Comparison of ENCODE assay signal across 9 cellular contexts in the genomic region with DNA sequence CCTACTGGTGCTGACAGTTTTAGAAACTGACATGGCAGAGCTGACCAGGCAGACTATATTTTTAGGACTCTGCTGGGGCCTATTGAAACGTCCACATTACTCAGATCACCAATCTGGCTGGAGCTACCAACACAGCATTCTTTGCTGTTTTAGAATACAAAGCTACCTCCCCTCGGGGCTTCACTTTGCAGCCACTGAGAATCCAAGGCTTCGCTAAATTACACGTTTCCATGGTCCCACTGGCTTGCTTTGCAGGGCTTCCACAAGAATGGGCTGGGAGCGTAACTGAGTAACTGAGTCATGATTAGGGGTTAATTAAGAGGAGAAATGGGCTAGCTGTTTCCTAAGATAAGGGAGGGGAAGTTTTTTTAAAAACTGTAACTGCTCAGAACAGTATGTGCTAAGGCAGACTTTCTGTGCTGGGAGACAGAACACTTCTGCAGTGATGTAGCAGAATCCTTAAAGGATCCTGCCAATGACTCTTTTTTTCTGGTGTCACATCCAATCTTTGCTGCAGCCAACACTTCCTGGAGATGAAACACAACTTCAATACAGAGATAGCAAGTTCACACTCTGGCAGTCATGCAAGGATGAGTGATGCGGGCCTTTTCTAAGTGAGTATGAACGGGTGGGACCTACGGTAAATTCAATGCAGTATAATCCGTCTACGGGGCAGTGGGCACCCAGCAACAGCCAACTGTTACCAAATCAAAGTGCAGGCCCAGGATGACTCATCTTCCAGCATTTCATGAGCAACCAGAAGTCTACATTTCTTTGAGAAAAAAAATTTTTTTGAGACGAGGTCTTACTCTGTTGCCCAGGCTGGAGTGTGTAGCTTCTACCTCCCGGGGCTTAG. TPM values are rescaled to one million over a fixed set of nuclear protein-coding genes. Genes with fewer than 3 reads are reported as not detected.
DNase-seq lines count a peak whose midpoint lies in the region; ATAC-seq and TF ChIP-seq lines count a peak whose summit lies in the region.
"Had no signal": no experiment of that assay in that cellular context is flagged by ENCODE, and none has a peak within 500 bp of the region (broad histone marks: within the 10 kb centered on the region; RNA-seq: fewer than 3 reads in every experiment).

No MANE protein-coding gene starts in this region.

- TF ChIP-seq CTCF in AG09309 (IDR thresholded peaks at IDR 0.05; ENCODE audit: control insufficient read depth, insufficient read depth, low read depth, low read length, missing control alignments) (no peak), coronary artery (IDR thresholded peaks at IDR 0.05) (no peak), mucosa of descending colon (IDR thresholded peaks at IDR 0.05) (no peak)

- no peak overlapping the region for H3K4me3 ChIP-seq in AG09309 (ENCODE audit: control insufficient read depth, low read depth, low read length)
- H3K4me3 ChIP-seq in coronary artery: peak overlapping the region; percentile 37
- no peak overlapping the region for H3K4me3 ChIP-seq in mucosa of descending colon

- H3K27ac ChIP-seq in coronary artery: peak overlapping the region; percentile 68 to 91

- peak; percentile 25 for ATAC-seq in mucosa of descending colon

- peak; percentile 83 for DNase-seq in AG09309 (ENCODE audit: low read depth)
- DNase-seq in HT1080 (ENCODE audit: low read depth): peak; percentile 83
- peak; percentile 88 for DNase-seq in coronary artery (ENCODE audit: low spot score)
- peak in 1 of 3 donors; percentile 36 for DNase-seq in mucosa of descending colon
- no peak for DNase-seq in activated CD4-positive, CD25-positive, alpha-beta regulatory T cell treated with anti-CD3 and anti-CD28 coated beads, Interleukin-2, amount 50 U/mL, for 72 hours
- no peak for DNase-seq in NCI-H345 treated with DMSO at 0.1 percent for 48 hours (lab: John Stamatoyannopoulos, UW; ENCODE audit: unreplicated experiment)
- DNase-seq in NCI-H748 (lab: John Stamatoyannopoulos, UW; ENCODE audit: unreplicated experiment): no peak
- no peak for DNase-seq in stimulated activated CD4-positive, alpha-beta T cell treated with anti-CD3 and anti-CD28 coated beads, Interleukin-2, amount 100 ng/mL, for 48 hours
- DNase-seq: WERI-Rb-1 had no signal

- no peaks in the 10 kb centered on the region for H3K4me1 ChIP-seq in mucosa of descending colon (ENCODE audit: low read depth)

- intact Hi-C loops in mucosa of descending colon (cut with DNase I, micrococcal nuclease): no loop called here

- H3K36me3 ChIP-seq in mucosa of descending colon (ENCODE audit: low read depth): no peaks in the 10 kb centered on the region

- H3K9me3 ChIP-seq in mucosa of descending colon: no peaks in the 10 kb centered on the region

RNA-seq across cellular contexts. Expression of a gene that starts 21.5 kb away (rescaled TPM):
- total RNA-seq in HT1080 (2014; rRNA removed; shearing (Covaris generic)): 485 and 597 TPM in 2 replicates
- 381 and 470 TPM in 2 replicates for polyA plus RNA-seq in HT1080 (2015; cell fraction: cytosol; rRNA removed)
- 172 and 173 TPM in 2 replicates for polyA plus RNA-seq in HT1080 (2015; cell fraction: nucleus; rRNA removed)
- 100 to 1,000 TPM; 167 to 224 (median 183) TPM for total RNA-seq in mucosa of descending colon

RNA-seq across cellular contexts. Expression of a gene that starts 56.5 kb away (rescaled TPM):
- total RNA-seq in HT1080 (2014; rRNA removed; shearing (Covaris generic)): 49.3 and 72.6 TPM in 2 replicates
- 61.3 and 65.9 TPM in 2 replicates for polyA plus RNA-seq in HT1080 (2015; cell fraction: cytosol; rRNA removed)
- polyA plus RNA-seq in HT1080 (2015; cell fraction: nucleus; rRNA removed): 23.5 and 28.5 TPM in 2 replicates
- 10 to 100 TPM; 47.7 to 60.4 (median 54.5) TPM for total RNA-seq in mucosa of descending colon

Comparison
In these comparisons a context has a peak if more than half of its experiments do, and no peak if none do; other contexts are left out.
1. DNase-seq: peak in AG09309 (single experiment), HT1080 (single experiment) and coronary artery (single experiment); none in activated CD4-positive, CD25-positive, alpha-beta regulatory T cell treated with anti-CD3 and anti-CD28 coated beads, Interleukin-2, amount 50 U/mL, for 72 hours (single experiment), NCI-H345 treated with DMSO at 0.1 percent for 48 hours (single experiment), NCI-H748 (single experiment) and stimulated activated CD4-positive, alpha-beta T cell treated with anti-CD3 and anti-CD28 coated beads, Interleukin-2, amount 100 ng/mL, for 48 hours (0 of 2).